ENCODE assay signal across 20 cellular contexts in the genomic region with DNA sequence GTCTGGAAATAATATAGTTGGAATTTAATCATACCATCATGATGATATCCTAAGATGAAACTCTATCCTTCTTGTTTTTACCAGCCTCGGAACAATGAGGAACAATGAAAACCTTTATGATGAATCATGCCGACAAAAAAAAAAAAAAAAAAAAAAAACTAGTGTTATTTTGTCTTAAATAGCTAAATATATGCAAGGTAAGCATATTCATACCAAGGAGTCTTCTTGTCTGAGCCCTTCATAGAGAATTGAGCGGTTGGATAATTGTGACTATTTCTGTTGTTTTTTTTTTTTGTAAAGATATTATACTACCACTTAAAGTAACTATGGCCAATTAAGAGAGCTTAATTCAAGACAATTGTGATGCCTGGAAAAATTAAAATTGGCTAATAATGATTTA.
A peak's percentile ranks its signal among the peaks of the same experiment; 100 is the strongest.
DNase-seq lines count a peak whose midpoint lies in the region; ATAC-seq, FAIRE-seq and TF ChIP-seq lines count a peak whose summit lies in the region.
"Had no signal": no experiment of that assay in that cellular context is flagged by ENCODE, and none has a peak within 500 bp of the region (broad histone marks: within the 10 kb centered on the region; RNA-seq: fewer than 3 reads in every experiment).

No MANE protein-coding gene starts in this region.

- H3K9me3 ChIP-seq in A549 (no peaks in the 10 kb centered on the region), IMR-90 (ENCODE audit: control insufficient read depth, insufficient read depth, low read length) (0 out of 2 replicates have a peak, but pooled peaks cover 4% of the 10 kb centered on the region), H1 (ENCODE audit: insufficient read depth in 2 of 2, low read depth in 1 of 2, low read length in 1 of 2) (no peaks in the 10 kb centered on the region), esophagus muscularis mucosa (peaks cover 0 to 10% (median 5%) of the 10 kb centered on the region in 4 donors)

- no peak overlapping the region for H3K23ac ChIP-seq in IMR-90 (ENCODE audit: low read depth, low read length)
- no peak overlapping the region for H3K23ac ChIP-seq in H1 (ENCODE audit: insufficient read length)

- H3K4me2 ChIP-seq in A549 (no peak overlapping the region), IMR-90 (ENCODE audit: low read depth, low read length) (no peak overlapping the region), H1 (ENCODE audit: insufficient read depth in 1 of 2, low read depth in 2 of 2, low read length in 2 of 2) (no peak overlapping the region)

- no peak for TF ChIP-seq EP300 in A549 (IDR thresholded peaks at IDR 0.05)
- no peak for TF ChIP-seq EP300 in H1 (IDR thresholded peaks at IDR 0.05; ENCODE audit: borderline replicate concordance in 1 of 2, low read depth in 2 of 2, low read length in 2 of 2)
- TF ChIP-seq EP300 in esophagus muscularis mucosa (IDR thresholded peaks at IDR 0.05): no peak

- H2BK20ac ChIP-seq in IMR-90 (ENCODE audit: low read depth, low read length) (no peak overlapping the region), H1 (ENCODE audit: low read length) (no peak overlapping the region)

- 71% methylated on average over 3 of the region's 3 CpGs for WGBS in A549 (ENCODE audit: missing lambda C conversion rate)
- no CpG with 5 or more reads among the region's 3 CpGs for WGBS in IMR-90 (ENCODE audit: extremely low coverage in 2 of 2, insufficient read length in 1 of 2), 2 experiments
- 100% methylated on average over 3 of the region's 3 CpGs; no CpG with 5 or more reads in 1 of the 2 experiments for WGBS in H1 (ENCODE audit: extremely low coverage in 1 of 2, insufficient coverage in 1 of 2, insufficient read length in 1 of 2, insufficient replicate concordance in 2 of 2, low coverage in 1 of 2, low lambda C conversion rate in 2 of 2, missing lambda C conversion rate in 1 of 2), 2 experiments
- WGBS in esophagus muscularis mucosa: 84% methylated on average over 3 of the region's 3 CpGs

- FAIRE-seq in A549 (lab: Jason Lieb, UNC): no peak
- FAIRE-seq in H1 (lab: Jason Lieb, UNC): no peak
- FAIRE-seq in urothelium cell line (lab: Jason Lieb, UNC): no peak
- FAIRE-seq: GM12891, GM18507 had no signal

- no peak overlapping the region for H2BK5ac ChIP-seq in IMR-90 (ENCODE audit: low read depth, low read length, poor library complexity, severe bottlenecking)
- H2BK5ac ChIP-seq in H1 (ENCODE audit: low read depth, low read length): no peak overlapping the region

- H4K5ac ChIP-seq in IMR-90 (ENCODE audit: low read depth, low read length) (no peak overlapping the region), H1 (ENCODE audit: insufficient read length, low read depth, low read length) (no peak overlapping the region)

- H3K27me3 ChIP-seq in IMR-90 (ENCODE audit: control insufficient read depth, insufficient read depth, low read length) (no peaks in the 10 kb centered on the region), H1 (replicated peaks in 1 of 4; ENCODE audit: control insufficient read depth in 3 of 4, extremely low read depth in 1 of 4, insufficient read depth in 3 of 4, low read length in 3 of 4) (peaks cover 0 to 1% (median 0%) of the 10 kb centered on the region in 4 experiments; a peak in 1 of 7 replicates), esophagus muscularis mucosa (no peaks in the 10 kb centered on the region)

- H2BK15ac ChIP-seq in IMR-90 (ENCODE audit: low read depth, low read length) (no peak overlapping the region), H1 (ENCODE audit: low read length) (no peak overlapping the region)

- H2AK5ac ChIP-seq in IMR-90 (ENCODE audit: low read depth, low read length) (no peak overlapping the region), H1 (ENCODE audit: low read depth, low read length) (no peak overlapping the region)

- in situ Hi-C loops in IMR-90 (cut with MboI; ENCODE audit: low sequenced_read_pairs): no loop called here

- no peak overlapping the region for H3K56ac ChIP-seq in IMR-90 (ENCODE audit: extremely low read depth, insufficient read depth, low read length)
- H3K56ac ChIP-seq in H1 (replicated peaks; ENCODE audit: insufficient read length, low read depth, low read length): no peak overlapping the region

- no peak overlapping the region for H2AK9ac ChIP-seq in IMR-90 (replicated peaks; ENCODE audit: low read depth, low read length, poor library complexity)

- intact Hi-C loops in IMR-90 (cut with micrococcal nuclease): no loop called here
- intact Hi-C loops in esophagus muscularis mucosa (cut with DNase I): no loop called here

- H4K8ac ChIP-seq in IMR-90 (ENCODE audit: low read depth in 2 of 2, low read length in 2 of 2) (no peak overlapping the region), H1 (ENCODE audit: extremely low read depth, insufficient read depth, low read length) (no peak overlapping the region)

- H3K27ac ChIP-seq in A549 (no peak overlapping the region), IMR-90 (ENCODE audit: insufficient read depth, low read length) (no peak overlapping the region), H1 (ENCODE audit: low read depth, low read length) (no peak overlapping the region), esophagus muscularis mucosa (replicated peaks in 1 of 4) (no peak overlapping the region)

- DNase-seq in A549 (ENCODE audit: low read depth in 1 of 2, low spot score in 1 of 2): no peak
- no peak for DNase-seq in IMR-90
- no peak for DNase-seq in H1 (ENCODE audit: low read depth in 1 of 2, low spot score in 2 of 2)
- peak; percentile 2 for DNase-seq in urothelium cell line (ENCODE audit: low spot score)
- DNase-seq in esophagus muscularis mucosa (ENCODE audit: extremely low spot score): no peak
- no peak for DNase-seq in NCI-H128 (lab: John Stamatoyannopoulos, UW; ENCODE audit: unreplicated experiment)
- DNase-seq: 8988T; C1 segment of cervical spinal cord; Calu3; CD4-positive, alpha-beta memory T cell; COR-L47; DMS53; DMS79 treated with DMSO at 0.1 percent for 48 hours; GF-D8; GOT3; H7; HCEC 1CT had no signal

- H3K79me2 ChIP-seq in H1 (ENCODE audit: control insufficient read depth in 1 of 2, insufficient read depth in 2 of 2, low read length in 2 of 2): no peaks in the 10 kb centered on the region

- H4K91ac ChIP-seq in IMR-90 (ENCODE audit: insufficient read depth, low read depth, low read length) (no peak overlapping the region), H1 (replicated peaks; ENCODE audit: insufficient read length, low read length) (no peak overlapping the region)

- H3K79me1 ChIP-seq in IMR-90 (ENCODE audit: low read depth in 1 of 2, low read length in 2 of 2) (no peaks in the 10 kb centered on the region), H1 (ENCODE audit: low read depth, low read length) (no peaks in the 10 kb centered on the region)

- H3K23me2 ChIP-seq in H1 (ENCODE audit: low read depth, low read length): no peaks in the 10 kb centered on the region

- dilution Hi-C loops in IMR-90 (cut with HindIII; ENCODE audit: low sequenced_read_pairs, unreplicated experiment): no loop called here

- POLR2A ChIA-PET in A549 (lab: Yijun Ruan, JAX): no interaction called here
- POLR2A ChIA-PET in IMR-90 (lab: Charles Lee; ENCODE audit: unreplicated experiment): no interaction called here
- POLR2A ChIA-PET in H1 (lab: Charles Lee; ENCODE audit: partially characterized antibody): no interaction called here

- CTCF ChIA-PET in A549 (lab: Yijun Ruan, JAX) (no interaction called here), IMR-90 (lab: Yijun Ruan, JAX) (interaction anchor here (0.6 kb wide), 1 partner anchor 58 kb away, joined by 3 read pairs; no protein-coding TSS in a partner anchor), H1 (lab: Charles Lee; ENCODE audit: partially characterized antibody) (no interaction called here)

- no peak overlapping the region for H3K4me3 ChIP-seq in A549
- H3K4me3 ChIP-seq in IMR-90 (ENCODE audit: insufficient read depth, low read depth, low read length): no peak overlapping the region
- no peak overlapping the region for H3K4me3 ChIP-seq in H1 (ENCODE audit: extremely low read depth in 1 of 4, insufficient read depth in 2 of 4, low read depth in 3 of 4, low read length in 4 of 4)
- H3K4me3 ChIP-seq in esophagus muscularis mucosa: no peak overlapping the region

- H3K4me1 ChIP-seq in A549 (no peaks in the 10 kb centered on the region), IMR-90 (ENCODE audit: control insufficient read depth, insufficient read depth, low read length) (no peaks in the 10 kb centered on the region), H1 (replicated peaks in 1 of 4; ENCODE audit: control insufficient read depth in 3 of 4, insufficient read depth in 4 of 4, low read length in 3 of 4) (no peaks in the 10 kb centered on the region), esophagus muscularis mucosa (no peaks in the 10 kb centered on the region)

- H2AFZ ChIP-seq in IMR-90 (replicated peaks; ENCODE audit: low read length, poor library complexity) (no peak overlapping the region), H1 (ENCODE audit: low read length) (no peak overlapping the region)

- H3K14ac ChIP-seq in IMR-90 (replicated peaks; ENCODE audit: low read depth, low read length) (no peak overlapping the region), H1 (ENCODE audit: insufficient read length) (no peak overlapping the region)

- ATAC-seq in A549 (no peak), IMR-90 (ENCODE audit: low read depth) (no peak), esophagus mucosa (no peak)

- H3K9me1 ChIP-seq in IMR-90 (ENCODE audit: insufficient read depth, low read length): no peaks in the 10 kb centered on the region

- H2BK12ac ChIP-seq in H1 (ENCODE audit: low read depth, low read length): no peak overlapping the region

- no peak overlapping the region for H3K4ac ChIP-seq in IMR-90 (ENCODE audit: low read depth, low read length)
- no peak overlapping the region for H3K4ac ChIP-seq in H1 (replicated peaks; ENCODE audit: insufficient read length, low read depth, low read length)

- TF ChIP-seq CTCF in A549 (IDR thresholded peaks at IDR 0.05): no peak
- TF ChIP-seq CTCF in IMR-90 (conservative IDR thresholded peaks at IDR 0.05; ENCODE audit: low read depth, low read length): no peak
- TF ChIP-seq CTCF in H1 (IDR thresholded peaks at IDR 0.05; ENCODE audit: control extremely low read depth in 1 of 3, insufficient read depth in 1 of 3, low read depth in 1 of 3, low read length in 3 of 3): no peak
- no peak for TF ChIP-seq CTCF in esophagus muscularis mucosa (IDR thresholded peaks at IDR 0.05)

- H3K18ac ChIP-seq in IMR-90 (ENCODE audit: low read depth, low read length) (no peak overlapping the region), H1 (ENCODE audit: extremely low read depth, low read length) (no peak overlapping the region)

- no peak for TF ChIP-seq RAD21 in A549 (conservative IDR thresholded peaks at IDR 0.05 in 1 of 2, IDR thresholded peaks at IDR 0.05 in 1 of 2)
- TF ChIP-seq RAD21 in IMR-90 (IDR thresholded peaks at IDR 0.05; ENCODE audit: low read length): no peak
- no peak for TF ChIP-seq RAD21 in H1 (IDR thresholded peaks at IDR 0.05 in 1 of 2, conservative IDR thresholded peaks at IDR 0.05 in 1 of 2; ENCODE audit: low read depth in 2 of 2, low read length in 2 of 2)

- H2BK120ac ChIP-seq in IMR-90 (ENCODE audit: low read depth, low read length) (no peak overlapping the region), H1 (replicated peaks; ENCODE audit: low read depth, low read length) (no peak overlapping the region)

- TF ChIP-seq POLR2A in A549 (IDR thresholded peaks at IDR 0.05; ENCODE audit: low read length): no peak
- TF ChIP-seq POLR2A in IMR-90 (IDR thresholded peaks at IDR 0.05; ENCODE audit: low read depth, low read length): no peak
- no peak for TF ChIP-seq POLR2A in H1 (IDR thresholded peaks at IDR 0.05; ENCODE audit: control extremely low read depth in 1 of 2, low read depth in 2 of 2, low read length in 2 of 2)
- no peak for TF ChIP-seq POLR2A in esophagus muscularis mucosa (IDR thresholded peaks at IDR 0.05; ENCODE audit: low read depth)

- H3K9ac ChIP-seq in IMR-90 (ENCODE audit: low read depth, low read length): no peak overlapping the region
- no peak overlapping the region for H3K9ac ChIP-seq in H1 (replicated peaks in 1 of 4; ENCODE audit: extremely low read depth in 1 of 4, low read depth in 3 of 4, low read length in 3 of 4)

- H3K36me3 ChIP-seq in IMR-90 (ENCODE audit: control insufficient read depth, insufficient read depth, low read length) (no peaks in the 10 kb centered on the region), H1 (ENCODE audit: control insufficient read depth in 2 of 4, insufficient read depth in 4 of 4, low read length in 3 of 4) (no peaks in the 10 kb centered on the region), esophagus muscularis mucosa (no peaks in the 10 kb centered on the region)

- no peaks in the 10 kb centered on the region for H4K20me1 ChIP-seq in IMR-90 (ENCODE audit: insufficient read depth, low read length)
- H4K20me1 ChIP-seq in H1 (replicated peaks in 1 of 2; ENCODE audit: control insufficient read depth in 1 of 2, insufficient read depth in 2 of 2, low read length in 2 of 2): no peaks in the 10 kb centered on the region

- BruUV-seq in IMR-90 (replicated peaks; lab: Mats Ljungman, UMichigan): no TSS peak

Comparison
In these comparisons a context has a peak if more than half of its experiments do, and no peak if none do; other contexts are left out.
1. Of the 18 proteins assayed by ChIP-seq in both H1 and A549: peak only in H1: none; only in A549: none; in both: MAFK; in neither: 17.